In genomic region chr4:152090543-152090942, GRCh38 we compare ENCODE assay signal across 11 cellular contexts.
DNase-seq lines count a peak whose midpoint lies in the region; ATAC-seq, FAIRE-seq and TF ChIP-seq lines count a peak whose summit lies in the region.
"Had no signal": no experiment of that assay in that cellular context is flagged by ENCODE, and none has a peak within 500 bp of the region (broad histone marks: within the 10 kb centered on the region; RNA-seq: fewer than 3 reads in every experiment).

No MANE protein-coding gene starts in this region.

- in situ Hi-C loops in transverse colon (cut with MboI; ENCODE audit: low pct_ligation_motif_present in 1 of 4, low pct_unique_long_range_greater_than_20kb in 1 of 4, low sequenced_read_pairs in 3 of 4), result no loop called here

- H3K4me1 Mint-ChIP-seq in CD8-positive, alpha-beta T cell (ENCODE audit: low read depth), result peaks cover 60% of the 10 kb centered on the region
- peaks cover 36% of the 10 kb centered on the region for H3K4me1 Mint-ChIP-seq in activated naive CD8-positive, alpha-beta T cell treated with anti-CD3 and anti-CD28 coated beads, Interleukin-2, amount 10 ng/mL, durations not matched to agents 7 days and 5 days

- intact Hi-C loops in CD8-positive, alpha-beta T cell (cut with DNase I, micrococcal nuclease), result loop anchor here (1.0 to 10.0 kb wide), 3 partner anchors 10 to 1076 kb away; partner anchors contain the start of gene LRBA (in 1 of the 2)
- intact Hi-C loops in transverse colon (cut with DNase I; ENCODE audit: low total_unique reads), result no loop called here

- TF ChIP-seq POLR2A in GM12892 (IDR thresholded peaks at IDR 0.05; ENCODE audit: low read depth, low read length) (no peak), transverse colon (IDR thresholded peaks at IDR 0.05) (no peak)

- CTCF ChIA-PET in CD8-positive, alpha-beta T cell (lab: Charles Lee), result interaction anchor here (0.8 to 1.6 kb wide), 3 partner anchors 11 to 258 kb away, joined by 3 to 6 read pairs (median 4); no protein-coding TSS in a partner anchor

- TF ChIP-seq CTCF in CD8-positive, alpha-beta T cell (IDR thresholded peaks at IDR 0.05), result no peak
- TF ChIP-seq CTCF in Loucy (conservative IDR thresholded peaks at IDR 0.05; ENCODE audit: low read length) (no peak), transverse colon (IDR thresholded peaks at IDR 0.05) (no peak)

- H3K9ac ChIP-seq in Loucy (ENCODE audit: low read depth, low read length, poor library complexity, severe bottlenecking), result peak overlapping the region; percentile 40

- POLR2A ChIA-PET in CD8-positive, alpha-beta T cell (lab: Charles Lee), result interaction anchor here (1.9 to 3.1 kb wide), 2 partner anchors 10 to 11 kb away, joined by 12 to 16 read pairs; no protein-coding TSS in a partner anchor
- POLR2A ChIA-PET in activated naive CD8-positive, alpha-beta T cell treated with anti-CD3 and anti-CD28 coated beads, Interleukin-2, amount 10 ng/mL, durations not matched to agents 7 days and 5 days (lab: Charles Lee), result interaction anchor here (0.7 to 2.9 kb wide), 3 partner anchors 10 to 20 kb away, joined by 3 to 16 read pairs (median 4); no protein-coding TSS in a partner anchor

- H3K4me2 ChIP-seq in Loucy (ENCODE audit: low read depth, low read length, poor library complexity, severe bottlenecking), result no peak overlapping the region

- no peaks in the 10 kb centered on the region for H4K20me1 ChIP-seq in Loucy (ENCODE audit: insufficient read depth, low read length, poor library complexity, severe bottlenecking)

- peak overlapping the region; percentile 86 for H3K27ac Mint-ChIP-seq in CD8-positive, alpha-beta T cell
- peak overlapping the region; percentile 96 for H3K27ac Mint-ChIP-seq in activated naive CD8-positive, alpha-beta T cell treated with anti-CD3 and anti-CD28 coated beads, Interleukin-2, amount 10 ng/mL, durations not matched to agents 7 days and 5 days

- peak; percentile 77 for ATAC-seq in CD8-positive, alpha-beta T cell
- ATAC-seq in activated naive CD8-positive, alpha-beta T cell treated with anti-CD3 and anti-CD28 coated beads, Interleukin-2, amount 10 ng/mL, durations not matched to agents 7 days and 5 days (ENCODE audit: low read depth), result peak; percentile 91
- no peak for ATAC-seq in HG03469 (IDR thresholded peaks at IDR 0.05; ENCODE audit: unreplicated experiment)

- peak in 2 of 7 experiments; percentile 28 to 49 for DNase-seq in CD8-positive, alpha-beta T cell
- no peak for DNase-seq in activated naive CD8-positive, alpha-beta T cell treated with anti-CD3 and anti-CD28 coated beads, Interleukin-2, amount 10 ng/mL, durations not matched to agents 7 days and 5 days
- DNase-seq in iPS DF 19.7 (ENCODE audit: low read depth, low spot score) (peak; percentile 12), GM12892 (ENCODE audit: insufficient read length) (no peak), transverse colon (no peak)
- no peak for DNase-seq in effector CD4-positive, alpha-beta T cell
- DNase-seq: amygdala, WERI-Rb-1 had no signal

- peak overlapping the region; percentile 44 for H3K4me3 Mint-ChIP-seq in CD8-positive, alpha-beta T cell
- peak overlapping the region; percentile 59 for H3K4me3 Mint-ChIP-seq in activated naive CD8-positive, alpha-beta T cell treated with anti-CD3 and anti-CD28 coated beads, Interleukin-2, amount 10 ng/mL, durations not matched to agents 7 days and 5 days

- H3K27me3 ChIP-seq in CD8-positive, alpha-beta T cell (ENCODE audit: insufficient read depth, low read length), result no peaks in the 10 kb centered on the region
- H3K27me3 ChIP-seq in Loucy (ENCODE audit: insufficient read depth, low read length, poor library complexity, severe bottlenecking) (no peaks in the 10 kb centered on the region), transverse colon (no peaks in the 10 kb centered on the region)

- H3K4me3 ChIP-seq in CD8-positive, alpha-beta T cell (ENCODE audit: low read depth, low read length), result no peak overlapping the region
- H3K4me3 ChIP-seq in Loucy (ENCODE audit: low read length, poor library complexity, severe bottlenecking) (no peak overlapping the region), transverse colon (no peak overlapping the region)

- no peaks in the 10 kb centered on the region for H3K27me3 Mint-ChIP-seq in CD8-positive, alpha-beta T cell (ENCODE audit: low read depth)
- no peaks in the 10 kb centered on the region for H3K27me3 Mint-ChIP-seq in activated naive CD8-positive, alpha-beta T cell treated with anti-CD3 and anti-CD28 coated beads, Interleukin-2, amount 10 ng/mL, durations not matched to agents 7 days and 5 days

- H3K36me3 Mint-ChIP-seq in CD8-positive, alpha-beta T cell, result no peaks in the 10 kb centered on the region
- peaks cover 11% of the 10 kb centered on the region for H3K36me3 Mint-ChIP-seq in activated naive CD8-positive, alpha-beta T cell treated with anti-CD3 and anti-CD28 coated beads, Interleukin-2, amount 10 ng/mL, durations not matched to agents 7 days and 5 days

- no peak for TF ChIP-seq EP300 in transverse colon (IDR thresholded peaks at IDR 0.05; ENCODE audit: low read depth)

- no peaks in the 10 kb centered on the region for H3F3A ChIP-seq in Loucy (ENCODE audit: low read depth)

- peaks cover 44% of the 10 kb centered on the region for H3K4me1 ChIP-seq in CD8-positive, alpha-beta T cell (ENCODE audit: insufficient read depth, low read length)
- H3K4me1 ChIP-seq in Loucy (ENCODE audit: insufficient read depth, low read length, poor library complexity, severe bottlenecking) (peaks cover 56% of the 10 kb centered on the region), transverse colon (peaks cover 0 to 14% (median 12%) of the 10 kb centered on the region in 4 donors)

- 92 to 100% methylated on average over 3 to 8 of the region's 8 CpGs for WGBS in transverse colon (ENCODE audit: low coverage in 1 of 2), 2 donors

- H2AFZ ChIP-seq in Loucy (ENCODE audit: low read length), result 0 out of 2 replicates have a peak overlapping the region, but pooled peaks have one; percentile 14

- H3K27ac ChIP-seq in CD8-positive, alpha-beta T cell (ENCODE audit: low read depth, low read length), result no peak overlapping the region
- H3K27ac ChIP-seq in transverse colon, result no peak overlapping the region
- H3K27ac ChIP-seq: WERI-Rb-1 had no signal

- no peaks in the 10 kb centered on the region for H3K79me2 ChIP-seq in Loucy (ENCODE audit: insufficient read depth, low read length)

- no peaks in the 10 kb centered on the region for H3K36me3 ChIP-seq in CD8-positive, alpha-beta T cell (ENCODE audit: insufficient read depth, low read length)
- H3K36me3 ChIP-seq in Loucy (ENCODE audit: insufficient read depth, low read length) (no peaks in the 10 kb centered on the region), transverse colon (no peaks in the 10 kb centered on the region)
- H3K36me3 ChIP-seq: WERI-Rb-1 had no signal

- H3K9me3 ChIP-seq in CD8-positive, alpha-beta T cell (ENCODE audit: low read length), result no peaks in the 10 kb centered on the region
- no peaks in the 10 kb centered on the region for H3K9me3 ChIP-seq in Loucy (ENCODE audit: insufficient read depth, low read depth, low read length)
- H3K9me3 ChIP-seq in transverse colon, result no peaks in the 10 kb centered on the region

- FAIRE-seq in GM12892 (lab: Jason Lieb, UNC), result no peak
- FAIRE-seq: urothelium cell line had no signal

- H3K9me3 Mint-ChIP-seq in CD8-positive, alpha-beta T cell, result no peaks in the 10 kb centered on the region
- peaks cover 2% of the 10 kb centered on the region for H3K9me3 Mint-ChIP-seq in activated naive CD8-positive, alpha-beta T cell treated with anti-CD3 and anti-CD28 coated beads, Interleukin-2, amount 10 ng/mL, durations not matched to agents 7 days and 5 days

- H3K9me2 ChIP-seq in Loucy (replicated peaks; ENCODE audit: low read depth, low read length), result no peaks in the 10 kb centered on the region
